In the genomic region with DNA sequence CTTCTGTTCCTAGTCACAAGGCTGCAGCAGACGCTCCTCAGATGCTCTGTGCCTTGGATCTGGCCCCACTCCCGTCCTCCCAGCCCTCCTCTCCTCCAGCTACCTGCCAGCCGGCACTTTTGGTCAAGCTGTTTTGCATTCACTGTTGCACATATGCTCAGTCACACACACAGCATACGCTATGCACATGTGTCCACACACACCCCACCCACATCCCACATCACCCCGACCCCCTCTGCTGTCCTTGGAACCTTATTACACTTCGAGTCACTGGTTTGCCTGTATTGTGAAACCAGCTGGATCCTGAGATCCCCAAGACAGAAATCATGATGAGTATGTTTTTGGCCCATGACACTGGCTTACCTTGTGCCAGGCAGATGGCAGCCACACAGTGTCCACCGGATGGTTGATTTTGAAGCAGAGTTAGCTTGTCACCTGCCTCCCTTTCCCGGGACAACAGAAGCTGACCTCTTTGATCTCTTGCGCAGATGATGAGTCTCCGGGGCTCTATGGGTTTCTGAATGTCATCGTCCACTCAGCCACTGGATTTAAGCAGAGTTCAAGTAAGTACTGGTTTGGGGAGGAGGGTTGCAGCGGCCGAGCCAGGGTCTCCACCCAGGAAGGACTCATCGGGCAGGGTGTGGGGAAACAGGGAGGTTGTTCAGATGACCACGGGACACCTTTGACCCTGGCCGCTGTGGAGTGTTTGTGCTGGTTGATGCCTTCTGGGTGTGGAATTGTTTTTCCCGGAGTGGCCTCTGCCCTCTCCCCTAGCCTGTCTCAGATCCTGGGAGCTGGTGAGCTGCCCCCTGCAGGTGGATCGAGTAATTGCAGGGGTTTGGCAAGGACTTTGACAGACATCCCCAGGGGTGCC, we compare ENCODE assay signal across 1 cellular context.
TF ChIP-seq lines count a peak whose summit lies in the region.

No MANE protein-coding gene starts in this region.

TF ChIP-seq in GM23338, 12 proteins besides CTCF, POLR2A, EP300 and RAD21 (continued from another document):
- TF ChIP-seq, protein P1, sequence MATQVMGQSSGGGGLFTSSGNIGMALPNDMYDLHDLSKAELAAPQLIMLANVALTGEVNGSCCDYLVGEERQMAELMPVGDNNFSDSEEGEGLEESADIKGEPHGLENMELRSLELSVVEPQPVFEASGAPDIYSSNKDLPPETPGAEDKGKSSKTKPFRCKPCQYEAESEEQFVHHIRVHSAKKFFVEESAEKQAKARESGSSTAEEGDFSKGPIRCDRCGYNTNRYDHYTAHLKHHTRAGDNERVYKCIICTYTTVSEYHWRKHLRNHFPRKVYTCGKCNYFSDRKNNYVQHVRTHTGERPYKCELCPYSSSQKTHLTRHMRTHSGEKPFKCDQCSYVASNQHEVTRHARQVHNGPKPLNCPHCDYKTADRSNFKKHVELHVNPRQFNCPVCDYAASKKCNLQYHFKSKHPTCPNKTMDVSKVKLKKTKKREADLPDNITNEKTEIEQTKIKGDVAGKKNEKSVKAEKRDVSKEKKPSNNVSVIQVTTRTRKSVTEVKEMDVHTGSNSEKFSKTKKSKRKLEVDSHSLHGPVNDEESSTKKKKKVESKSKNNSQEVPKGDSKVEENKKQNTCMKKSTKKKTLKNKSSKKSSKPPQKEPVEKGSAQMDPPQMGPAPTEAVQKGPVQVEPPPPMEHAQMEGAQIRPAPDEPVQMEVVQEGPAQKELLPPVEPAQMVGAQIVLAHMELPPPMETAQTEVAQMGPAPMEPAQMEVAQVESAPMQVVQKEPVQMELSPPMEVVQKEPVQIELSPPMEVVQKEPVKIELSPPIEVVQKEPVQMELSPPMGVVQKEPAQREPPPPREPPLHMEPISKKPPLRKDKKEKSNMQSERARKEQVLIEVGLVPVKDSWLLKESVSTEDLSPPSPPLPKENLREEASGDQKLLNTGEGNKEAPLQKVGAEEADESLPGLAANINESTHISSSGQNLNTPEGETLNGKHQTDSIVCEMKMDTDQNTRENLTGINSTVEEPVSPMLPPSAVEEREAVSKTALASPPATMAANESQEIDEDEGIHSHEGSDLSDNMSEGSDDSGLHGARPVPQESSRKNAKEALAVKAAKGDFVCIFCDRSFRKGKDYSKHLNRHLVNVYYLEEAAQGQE (IDR thresholded peaks at IDR 0.05; ENCODE audit: unreplicated experiment), result no peak
- TF ChIP-seq POLR2AphosphoS5 (IDR thresholded peaks at IDR 0.05; ENCODE audit: low read depth) (no peak), EZH2phosphoT487 (IDR thresholded peaks at IDR 0.05; ENCODE audit: unreplicated experiment) (no peak), NANOG (IDR thresholded peaks at IDR 0.05; ENCODE audit: borderline replicate concordance) (no peak), ZNF331 (CRISPR knock-in tag; IDR thresholded peaks at IDR 0.05; ENCODE audit: low read depth) (no peak), ZNF114 (CRISPR knock-in tag; IDR thresholded peaks at IDR 0.05) (no peak)
- TF ChIP-seq, protein P2, sequence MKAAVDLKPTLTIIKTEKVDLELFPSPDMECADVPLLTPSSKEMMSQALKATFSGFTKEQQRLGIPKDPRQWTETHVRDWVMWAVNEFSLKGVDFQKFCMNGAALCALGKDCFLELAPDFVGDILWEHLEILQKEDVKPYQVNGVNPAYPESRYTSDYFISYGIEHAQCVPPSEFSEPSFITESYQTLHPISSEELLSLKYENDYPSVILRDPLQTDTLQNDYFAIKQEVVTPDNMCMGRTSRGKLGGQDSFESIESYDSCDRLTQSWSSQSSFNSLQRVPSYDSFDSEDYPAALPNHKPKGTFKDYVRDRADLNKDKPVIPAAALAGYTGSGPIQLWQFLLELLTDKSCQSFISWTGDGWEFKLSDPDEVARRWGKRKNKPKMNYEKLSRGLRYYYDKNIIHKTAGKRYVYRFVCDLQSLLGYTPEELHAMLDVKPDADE (IDR thresholded peaks at IDR 0.05), result no peak
